Comparison of ENCODE assay signal across 12 cellular contexts in the genomic region with DNA sequence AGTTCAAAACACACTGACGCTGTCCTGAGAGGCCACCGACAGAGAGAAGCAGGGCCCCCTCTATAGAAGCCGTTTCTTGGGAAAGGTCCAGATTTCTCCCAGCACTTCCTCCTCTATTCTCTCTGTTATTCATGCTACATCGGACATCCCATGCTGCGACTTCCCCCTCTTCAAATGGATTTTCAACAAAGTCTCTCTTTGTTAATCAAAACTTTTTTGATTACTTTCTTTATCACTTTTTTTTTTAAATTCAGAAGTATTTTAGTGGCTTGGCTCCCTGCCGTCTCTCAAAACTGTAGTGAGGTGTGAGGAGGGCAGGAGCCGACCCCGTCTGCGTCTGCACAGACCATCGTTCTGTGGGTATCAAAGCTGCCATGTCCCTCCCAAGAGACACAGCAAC.
DNase-seq lines count a peak whose midpoint lies in the region; ATAC-seq and TF ChIP-seq lines count a peak whose summit lies in the region.
"Had no signal": no experiment of that assay in that cellular context is flagged by ENCODE, and none has a peak within 500 bp of the region (broad histone marks: within the 10 kb centered on the region; RNA-seq: fewer than 3 reads in every experiment).

No MANE protein-coding gene starts in this region.

- no peak overlapping the region for H3K4me3 ChIP-seq in neural progenitor cell
- H3K4me3 ChIP-seq: cardiac muscle cell had no signal

- H3K36me3 ChIP-seq in neural progenitor cell = no peaks in the 10 kb centered on the region
- H3K36me3 ChIP-seq: cardiac muscle cell had no signal

- peaks cover 28% of the 10 kb centered on the region for H3K4me1 ChIP-seq in neural progenitor cell

- no peak for ATAC-seq in natural killer cell
- ATAC-seq in natural killer cell treated with Interleukin-12 subunit alpha and Interleukin-12 subunit beta and Interleukin-15 and Interleukin-18, amount 100 ng/mL, for 72 hours = no peak
- no peak for ATAC-seq in effector memory CD8-positive, alpha-beta T cell (replicated peaks)
- no peak for ATAC-seq in GM21515 (IDR thresholded peaks at IDR 0.05; ENCODE audit: unreplicated experiment)

- H3K79me2 ChIP-seq in neural progenitor cell (ENCODE audit: low read depth) = no peaks in the 10 kb centered on the region

- H3K9me3 ChIP-seq in neural progenitor cell (ENCODE audit: low read depth) = no peaks in the 10 kb centered on the region

- no peak overlapping the region for H3K9ac ChIP-seq in neural progenitor cell
- H3K9ac ChIP-seq: KMS-11 had no signal

- DNase-seq in natural killer cell (no peak), neural progenitor cell (ENCODE audit: low spot score) (no peak), islet precursor cell (no peak), type B pancreatic cell (ENCODE audit: extremely low spot score, unreplicated experiment) (no peak), activated gamma-delta T cell treated with Interleukin-2 at 50 U/mL for 16 hours (no peak)
- DNase-seq in natural killer cell treated with Interleukin-12 subunit alpha and Interleukin-12 subunit beta and Interleukin-15 and Interleukin-18, amount 100 ng/mL, for 72 hours (ENCODE audit: low spot score) = no peak
- DNase-seq in effector memory CD8-positive, alpha-beta T cell = no peak
- DNase-seq: small intestine, T1000 had no signal

- H3K4me3 Mint-ChIP-seq in natural killer cell (peak overlapping the region; percentile 72), neural progenitor cell (no peak overlapping the region), type B pancreatic cell (no peak overlapping the region)
- no peak overlapping the region for H3K4me3 Mint-ChIP-seq in natural killer cell treated with Interleukin-12 subunit alpha and Interleukin-12 subunit beta and Interleukin-15 and Interleukin-18, amount 100 ng/mL, for 72 hours
- H3K4me3 Mint-ChIP-seq in effector memory CD8-positive, alpha-beta T cell = peak overlapping the region; percentile 75 to 76

- H3F3A ChIP-seq in neural progenitor cell (ENCODE audit: low read depth) = peaks cover 15% of the 10 kb centered on the region

- no peak overlapping the region for H2AFZ ChIP-seq in neural progenitor cell (replicated peaks)

- no peaks in the 10 kb centered on the region for H4K20me1 ChIP-seq in neural progenitor cell (ENCODE audit: low read depth)

- no peaks in the 10 kb centered on the region for H3K36me3 Mint-ChIP-seq in natural killer cell
- H3K36me3 Mint-ChIP-seq in natural killer cell treated with Interleukin-12 subunit alpha and Interleukin-12 subunit beta and Interleukin-15 and Interleukin-18, amount 100 ng/mL, for 72 hours = no peaks in the 10 kb centered on the region
- H3K36me3 Mint-ChIP-seq in effector memory CD8-positive, alpha-beta T cell (ENCODE audit: insufficient read depth) = no peaks in the 10 kb centered on the region
- H3K36me3 Mint-ChIP-seq in neural progenitor cell = no peaks in the 10 kb centered on the region
- no peaks in the 10 kb centered on the region for H3K36me3 Mint-ChIP-seq in type B pancreatic cell

- peak overlapping the region in 1 of 2 donors; percentile 84 for H3K27ac Mint-ChIP-seq in natural killer cell
- peak overlapping the region in 1 of 2 donors; percentile 12 for H3K27ac Mint-ChIP-seq in natural killer cell treated with Interleukin-12 subunit alpha and Interleukin-12 subunit beta and Interleukin-15 and Interleukin-18, amount 100 ng/mL, for 72 hours
- peak overlapping the region in 1 of 2 donors; percentile 79 for H3K27ac Mint-ChIP-seq in effector memory CD8-positive, alpha-beta T cell
- peak overlapping the region; percentile 78 for H3K27ac Mint-ChIP-seq in neural progenitor cell
- no peak overlapping the region for H3K27ac Mint-ChIP-seq in type B pancreatic cell

- no peaks in the 10 kb centered on the region for H3K27me3 ChIP-seq in neural progenitor cell
- H3K27me3 ChIP-seq: cardiac muscle cell had no signal

- no peak for TF ChIP-seq CTCF in natural killer cell (IDR thresholded peaks at IDR 0.05)
- no peak for TF ChIP-seq CTCF in neural progenitor cell (IDR thresholded peaks at IDR 0.05)
- no peak for TF ChIP-seq CTCF in type B pancreatic cell (conservative IDR thresholded peaks at IDR 0.05)

- intact Hi-C loops in natural killer cell (cut with micrococcal nuclease) = no loop called here

- no peak overlapping the region for H3K4me2 ChIP-seq in neural progenitor cell

- H3K27me3 Mint-ChIP-seq in natural killer cell (ENCODE audit: low read depth in 2 of 2) = peaks cover 0 to 42% of the 10 kb centered on the region in 2 donors
- H3K27me3 Mint-ChIP-seq in natural killer cell treated with Interleukin-12 subunit alpha and Interleukin-12 subunit beta and Interleukin-15 and Interleukin-18, amount 100 ng/mL, for 72 hours = peaks cover 0 to 15% of the 10 kb centered on the region in 2 donors
- H3K27me3 Mint-ChIP-seq in effector memory CD8-positive, alpha-beta T cell = peaks cover 5 to 34% of the 10 kb centered on the region in 2 donors
- H3K27me3 Mint-ChIP-seq in neural progenitor cell (ENCODE audit: insufficient read depth, low read depth) = peaks cover 3% of the 10 kb centered on the region
- H3K27me3 Mint-ChIP-seq in type B pancreatic cell = no peaks in the 10 kb centered on the region

- peak overlapping the region; percentile 84 for H3K27ac ChIP-seq in neural progenitor cell
- H3K27ac ChIP-seq: cardiac muscle cell had no signal

- H3K4me1 Mint-ChIP-seq in natural killer cell (peaks cover 33 to 46% of the 10 kb centered on the region in 2 donors), neural progenitor cell (peaks cover 58% of the 10 kb centered on the region), type B pancreatic cell (ENCODE audit: unreplicated experiment) (peaks cover 34% of the 10 kb centered on the region)
- H3K4me1 Mint-ChIP-seq in natural killer cell treated with Interleukin-12 subunit alpha and Interleukin-12 subunit beta and Interleukin-15 and Interleukin-18, amount 100 ng/mL, for 72 hours (ENCODE audit: low read depth in 2 of 2) = peaks cover 35 to 47% of the 10 kb centered on the region in 2 donors
- peaks cover 24 to 31% of the 10 kb centered on the region in 2 donors for H3K4me1 Mint-ChIP-seq in effector memory CD8-positive, alpha-beta T cell (ENCODE audit: low read depth in 2 of 2)

- H3K9me3 Mint-ChIP-seq in natural killer cell = no peaks in the 10 kb centered on the region
- H3K9me3 Mint-ChIP-seq in natural killer cell treated with Interleukin-12 subunit alpha and Interleukin-12 subunit beta and Interleukin-15 and Interleukin-18, amount 100 ng/mL, for 72 hours = no peaks in the 10 kb centered on the region
- H3K9me3 Mint-ChIP-seq in effector memory CD8-positive, alpha-beta T cell = no peaks in the 10 kb centered on the region
- H3K9me3 Mint-ChIP-seq in neural progenitor cell = peaks cover 13% of the 10 kb centered on the region
- H3K9me3 Mint-ChIP-seq in type B pancreatic cell = peaks cover 4% of the 10 kb centered on the region

Comparison
In these comparisons a context has a peak if more than half of its experiments do, and no peak if none do; other contexts are left out.
1. H3K4me3 Mint-ChIP-seq: peak in natural killer cell (single experiment) and effector memory CD8-positive, alpha-beta T cell (2 of 2); none in natural killer cell treated with Interleukin-12 subunit alpha and Interleukin-12 subunit beta and Interleukin-15 and Interleukin-18, amount 100 ng/mL, for 72 hours (single experiment), neural progenitor cell (single experiment) and type B pancreatic cell (single experiment).